8 cellular contexts compared by ENCODE assay signal in the genomic region with DNA sequence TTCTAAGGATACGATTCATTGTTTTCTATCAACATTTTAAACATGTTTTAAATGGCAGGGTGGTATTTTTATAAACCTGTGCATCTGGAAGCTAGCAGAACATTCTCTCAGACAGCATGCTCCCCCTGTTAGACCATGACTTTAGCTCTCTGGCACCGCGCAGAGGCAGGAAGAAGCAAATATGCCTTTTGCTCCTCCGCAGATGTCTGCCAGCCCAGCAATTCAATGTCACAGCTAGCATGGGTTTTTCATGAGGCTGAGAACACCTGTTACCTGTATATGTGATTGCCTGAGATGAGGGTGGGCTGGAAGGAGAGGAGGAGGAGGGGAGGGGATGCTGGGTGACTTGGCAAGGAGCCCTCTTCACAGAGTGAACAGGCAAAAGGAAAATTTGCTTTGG. TPM values are rescaled to one million over a fixed set of nuclear protein-coding genes. Genes with fewer than 3 reads are reported as not detected.
DNase-seq lines count a peak whose midpoint lies in the region; ATAC-seq and TF ChIP-seq lines count a peak whose summit lies in the region.

No MANE protein-coding gene starts in this region.

- peak; percentile 48 to 72 for TF ChIP-seq CTCF in right atrium auricular region (IDR thresholded peaks at IDR 0.05)

- peak overlapping the region in 1 of 4 donors; percentile 4 for H3K4me3 Mint-ChIP-seq in CD4-positive, CD25-positive, alpha-beta regulatory T cell
- no peak overlapping the region for H3K4me3 Mint-ChIP-seq in activated naive CD8-positive, alpha-beta T cell
- H3K4me3 Mint-ChIP-seq in stimulated activated naive B cell treated with anti-CD40 and anti-IgM and Interleukin-4, amounts not matched to agents 10 μg/mL and 1 μg/mL and 100 μg/mL, for 72 hours = no peak overlapping the region

- H3K27ac Mint-ChIP-seq in CD4-positive, CD25-positive, alpha-beta regulatory T cell = peak overlapping the region; percentile 29 to 75 (median 74)
- peak overlapping the region; percentile 61 for H3K27ac Mint-ChIP-seq in activated naive CD8-positive, alpha-beta T cell
- peak overlapping the region; percentile 60 for H3K27ac Mint-ChIP-seq in stimulated activated naive B cell treated with anti-CD40 and anti-IgM and Interleukin-4, amounts not matched to agents 10 μg/mL and 1 μg/mL and 100 μg/mL, for 72 hours

- no peaks in the 10 kb centered on the region for H3K27me3 ChIP-seq in CD4-positive, CD25-positive, alpha-beta regulatory T cell (ENCODE audit: control insufficient read depth, insufficient read depth, low read length)
- no peaks in the 10 kb centered on the region for H3K27me3 ChIP-seq in right atrium auricular region

- no peaks in the 10 kb centered on the region for H3K27me3 Mint-ChIP-seq in CD4-positive, CD25-positive, alpha-beta regulatory T cell
- no peaks in the 10 kb centered on the region for H3K27me3 Mint-ChIP-seq in activated naive CD8-positive, alpha-beta T cell
- no peaks in the 10 kb centered on the region for H3K27me3 Mint-ChIP-seq in stimulated activated naive B cell treated with anti-CD40 and anti-IgM and Interleukin-4, amounts not matched to agents 10 μg/mL and 1 μg/mL and 100 μg/mL, for 72 hours

- H3K36me3 ChIP-seq in CD4-positive, CD25-positive, alpha-beta regulatory T cell (ENCODE audit: control insufficient read depth, insufficient read depth, low read length) = peaks cover 71% of the 10 kb centered on the region
- H3K36me3 ChIP-seq in KOPT-K1 (ENCODE audit: insufficient read depth, low read length) (peaks cover 97% of the 10 kb centered on the region), right atrium auricular region (peaks cover 49% of the 10 kb centered on the region)

- no peaks in the 10 kb centered on the region for H3K9me3 ChIP-seq in CD4-positive, CD25-positive, alpha-beta regulatory T cell (ENCODE audit: control insufficient read depth in 2 of 2, low read length in 2 of 2)
- H3K9me3 ChIP-seq in KOPT-K1 (ENCODE audit: insufficient read depth, low read length, poor library complexity, severe bottlenecking) (no peaks in the 10 kb centered on the region), right atrium auricular region (no peaks in the 10 kb centered on the region)

- peak in 1 of 2 donors; percentile 45 for ATAC-seq in CD4-positive, CD25-positive, alpha-beta regulatory T cell (ENCODE audit: low read depth in 2 of 2)
- ATAC-seq in stimulated activated naive B cell treated with anti-CD40 and anti-IgM and Interleukin-4, amounts not matched to agents 10 μg/mL and 1 μg/mL and 100 μg/mL, for 72 hours (replicated peaks) = peak in 1 of 2 donors; percentile 54
- ATAC-seq in HG02798 (IDR thresholded peaks at IDR 0.05; ENCODE audit: poor library complexity, unreplicated experiment) (no peak), GM21723 (IDR thresholded peaks at IDR 0.05; ENCODE audit: unreplicated experiment) (no peak), GM18511 (IDR thresholded peaks at IDR 0.05; ENCODE audit: unreplicated experiment) (no peak)

- DNase-seq in CD4-positive, CD25-positive, alpha-beta regulatory T cell = peak in 1 of 3 donors; percentile 57
- no peak for DNase-seq in right atrium auricular region (ENCODE audit: low spot score)
- DNase-seq in stimulated activated naive B cell treated with anti-CD40 and anti-IgM and Interleukin-4, amounts not matched to agents 10 μg/mL and 1 μg/mL and 100 μg/mL, for 72 hours = no peak

- no peaks in the 10 kb centered on the region for H3K9me3 Mint-ChIP-seq in CD4-positive, CD25-positive, alpha-beta regulatory T cell
- no peaks in the 10 kb centered on the region for H3K9me3 Mint-ChIP-seq in activated naive CD8-positive, alpha-beta T cell (ENCODE audit: low read depth)
- H3K9me3 Mint-ChIP-seq in stimulated activated naive B cell treated with anti-CD40 and anti-IgM and Interleukin-4, amounts not matched to agents 10 μg/mL and 1 μg/mL and 100 μg/mL, for 72 hours = no peaks in the 10 kb centered on the region

- H3K4me3 ChIP-seq in CD4-positive, CD25-positive, alpha-beta regulatory T cell (ENCODE audit: low read depth, low read length) = no peak overlapping the region
- H3K4me3 ChIP-seq in right atrium auricular region = no peak overlapping the region

- H3K4me1 ChIP-seq in CD4-positive, CD25-positive, alpha-beta regulatory T cell (ENCODE audit: control insufficient read depth, insufficient read depth, low read length, poor library complexity, severe bottlenecking) = peaks cover 38% of the 10 kb centered on the region
- H3K4me1 ChIP-seq in right atrium auricular region = peaks cover 0 to 88% of the 10 kb centered on the region in 2 donors

- peaks cover 0 to 38% (median 26%) of the 10 kb centered on the region in 4 donors for H3K4me1 Mint-ChIP-seq in CD4-positive, CD25-positive, alpha-beta regulatory T cell
- peaks cover 31% of the 10 kb centered on the region for H3K4me1 Mint-ChIP-seq in activated naive CD8-positive, alpha-beta T cell (ENCODE audit: low read depth)
- H3K4me1 Mint-ChIP-seq in stimulated activated naive B cell treated with anti-CD40 and anti-IgM and Interleukin-4, amounts not matched to agents 10 μg/mL and 1 μg/mL and 100 μg/mL, for 72 hours = peaks cover 31 to 35% of the 10 kb centered on the region in 2 donors

- H3K27ac ChIP-seq in CD4-positive, CD25-positive, alpha-beta regulatory T cell (ENCODE audit: insufficient read depth, low read length, poor library complexity, severe bottlenecking) = peak overlapping the region; percentile 19
- H3K27ac ChIP-seq in KOPT-K1 (ENCODE audit: low read depth, low read length, poor library complexity, severe bottlenecking) (peak overlapping the region; percentile 8), right atrium auricular region (peak overlapping the region; percentile 66 to 98)

- H3K36me3 Mint-ChIP-seq in CD4-positive, CD25-positive, alpha-beta regulatory T cell = peaks cover 43% of the 10 kb centered on the region
- H3K36me3 Mint-ChIP-seq in activated naive CD8-positive, alpha-beta T cell = no peaks in the 10 kb centered on the region
- H3K36me3 Mint-ChIP-seq in stimulated activated naive B cell treated with anti-CD40 and anti-IgM and Interleukin-4, amounts not matched to agents 10 μg/mL and 1 μg/mL and 100 μg/mL, for 72 hours = peaks cover 37 to 58% of the 10 kb centered on the region in 2 donors

RNA-seq across cellular contexts. Expression of gene MTCH1, which starts 6.7 kb away (rescaled TPM):
- total RNA-seq in CD4-positive, CD25-positive, alpha-beta regulatory T cell = 220 TPM
- 10 to 100 TPM; 83.9 to 95.8 (median 89.5) TPM for polyA plus RNA-seq in CD4-positive, CD25-positive, alpha-beta regulatory T cell
- 100 to 1,000 TPM; 155 to 259 TPM for total RNA-seq in right atrium auricular region

RNA-seq across cellular contexts. Expression of gene PI16, which starts 24.8 kb away (rescaled TPM):
- total RNA-seq in CD4-positive, CD25-positive, alpha-beta regulatory T cell = 62.2 TPM
- polyA plus RNA-seq in CD4-positive, CD25-positive, alpha-beta regulatory T cell = 100 to 1,000 TPM in 1 of 4 donors, 10 to 100 TPM in 3; 31.9 to 113 (median 77.1) TPM
- total RNA-seq in right atrium auricular region = 10 to 100 TPM; 14.2 to 48.5 TPM

RNA-seq across cellular contexts. Expression of gene FGD2, which starts 26.1 kb away (rescaled TPM):
- total RNA-seq in CD4-positive, CD25-positive, alpha-beta regulatory T cell = 1.9 TPM
- polyA plus RNA-seq in CD4-positive, CD25-positive, alpha-beta regulatory T cell = under 1 TPM in 3 of 4 donors, not detected in 1; 0.21 to 0.77 (median 0.43) TPM
- total RNA-seq in right atrium auricular region = 1 to 10 TPM; 4.9 to 8.0 TPM

Comparison
In these comparisons a context has a peak if more than half of its experiments do, and no peak if none do; other contexts are left out.
1. H3K27ac ChIP-seq: peak in every context shown above with its lines; median percentile 82 in right atrium auricular region; 19 in CD4-positive, CD25-positive, alpha-beta regulatory T cell; 8 in KOPT-K1.